ENCODE assay signal across 31 cellular contexts in genomic region chr2:28168376-28168775, GRCh38.
"Had no signal": no experiment of that assay in that cellular context is flagged by ENCODE, and none has a peak within 500 bp of the region (broad histone marks: within the 10 kb centered on the region; RNA-seq: fewer than 3 reads in every experiment).

No MANE protein-coding gene starts in this region.

- H3K9me3 ChIP-seq: body of pancreas, heart left ventricle, ovary, prostate gland, tibial nerve had no signal

- H3K4me3 ChIP-seq: body of pancreas, cardiac muscle cell, coronary artery, dorsolateral prefrontal cortex, heart left ventricle, ovary, prostate gland, smooth muscle cell, tibial nerve had no signal

- DNase-seq: activated CD4-positive, alpha-beta memory T cell treated with anti-CD3 and anti-CD28 coated beads, Interleukin-2, amount 10 ng/mL, durations not matched to agents 7 days and 5 days; activated CD4-positive, alpha-beta T cell treated with anti-CD3 and anti-CD28 coated beads, Interleukin-2, amount 10 ng/mL, durations not matched to agents 24 days and 14 days; activated CD8-positive, alpha-beta memory T cell treated with anti-CD3 and anti-CD28 coated beads, Interleukin-2, amount 50 U/mL, for 48 hours; activated T-cell treated with anti-CD3 and anti-CD28 coated beads, Interleukin-2, amount 50 U/mL, for 24 hours; body of pancreas; cerebellar nuclear complex; dorsolateral prefrontal cortex; effector memory CD4-positive, alpha-beta T cell; erythroblast; heart left ventricle; hypothalamus; immature natural killer cell; kidney; left colon; mammary epithelial cell; naive thymus-derived CD4-positive, alpha-beta T cell; ovary; retina; stimulated activated CD4-positive, alpha-beta T cell treated with anti-CD3 and anti-CD28 coated beads, Interleukin-1b, Interleukin-23, amount 100 ng/mL, for 48 hours; stimulated activated CD4-positive, alpha-beta T cell treated with anti-CD3 and anti-CD28 coated beads, Interleukin-4, amount 100 ng/mL, for 4 hours; stimulated activated CD8-positive, alpha-beta memory T cell treated with anti-CD3 and anti-CD28 coated beads, Interleukin-4, amount 100 ng/mL, for 48 hours; stimulated activated naive B cell treated with anti-CD40 and anti-IgM and Interleukin-4, amounts not matched to agents 10 μg/mL and 1 μg/mL and 100 μg/mL, for 72 hours; T-helper 17 cell; T1000; WERI-Rb-1 had no signal

- H3K4me2 ChIP-seq: smooth muscle cell had no signal

- ATAC-seq: activated CD4-positive, CD25-positive, alpha-beta regulatory T cell treated with anti-CD3 and anti-CD28 coated beads, Interleukin-2, amount 50 U/mL, for 24 hours; body of pancreas; heart left ventricle; left colon; naive thymus-derived CD4-positive, alpha-beta T cell; stimulated activated naive B cell treated with anti-CD40 and anti-IgM and Interleukin-4, amounts not matched to agents 10 μg/mL and 1 μg/mL and 100 μg/mL, for 72 hours; T-helper 17 cell had no signal

- H3K36me3 ChIP-seq: cardiac muscle cell, heart left ventricle, ovary, prostate gland, tibial nerve, WERI-Rb-1 had no signal

- H3K27ac ChIP-seq: body of pancreas, cardiac muscle cell, coronary artery, dorsolateral prefrontal cortex, heart left ventricle, ovary, prostate gland, tibial nerve, WERI-Rb-1 had no signal

- H3K27me3 ChIP-seq: body of pancreas, cardiac muscle cell, dorsolateral prefrontal cortex, heart left ventricle, ovary, tibial nerve had no signal
